8 cellular contexts compared by ENCODE assay signal in genomic region chr6:27178001-27178730, GRCh38.
DNase-seq lines count a peak whose midpoint lies in the region; ATAC-seq and TF ChIP-seq lines count a peak whose summit lies in the region.

No MANE protein-coding gene starts in this region.

- TF ChIP-seq CTCF in AG10803 (conservative IDR thresholded peaks at IDR 0.05; ENCODE audit: low read length) (no peak; the same call in 1 of the 2 replicates), fibroblast of the aortic adventitia (IDR thresholded peaks at IDR 0.05; ENCODE audit: insufficient read depth, low read length) (no peak), nephron progenitor cell (IDR thresholded peaks at IDR 0.05) (no peak)

- peak overlapping the region; percentile 100 for H3K27ac Mint-ChIP-seq in activated T-cell treated with anti-CD3 and anti-CD28 coated beads, Interleukin-2, amount 50 U/mL, for 72 hours
- peak overlapping the region; percentile 97 for H3K27ac Mint-ChIP-seq in nephron progenitor cell

- peaks cover 19% of the 10 kb centered on the region for H3K4me1 Mint-ChIP-seq in activated T-cell treated with anti-CD3 and anti-CD28 coated beads, Interleukin-2, amount 50 U/mL, for 72 hours (ENCODE audit: low read depth)
- peaks cover 25% of the 10 kb centered on the region for H3K4me1 Mint-ChIP-seq in nephron progenitor cell

- DNase-seq in AG10803 (ENCODE audit: low read depth) (peak; percentile 85), NCI-H748 treated with DMSO at 0.1 percent for 48 hours (lab: John Stamatoyannopoulos, UW) (peak; percentile 75), fibroblast of the aortic adventitia (ENCODE audit: low read depth) (peak; percentile 89), nephron progenitor cell (peak; percentile 45), NCI-H1436 treated with DMSO at 0.1 percent for 48 hours (lab: John Stamatoyannopoulos, UW) (no peak)
- DNase-seq in activated T-cell treated with anti-CD3 and anti-CD28 coated beads, Interleukin-2, amount 50 U/mL, for 72 hours = peak; percentile 38 to 41

- ATAC-seq in GM18519 (IDR thresholded peaks at IDR 0.05; ENCODE audit: low FRiP score, unreplicated experiment) (peak; percentile 25), HG03025 (IDR thresholded peaks at IDR 0.05; ENCODE audit: low FRiP score, unreplicated experiment) (peak; percentile 46)
- ATAC-seq in activated T-cell treated with anti-CD3 and anti-CD28 coated beads, Interleukin-2, amount 50 U/mL, for 72 hours (replicated peaks in 1 of 2) = peak; percentile 65

- H3K36me3 Mint-ChIP-seq in activated T-cell treated with anti-CD3 and anti-CD28 coated beads, Interleukin-2, amount 50 U/mL, for 72 hours (ENCODE audit: insufficient read depth in 2 of 2) = no peaks in the 10 kb centered on the region
- H3K36me3 Mint-ChIP-seq in nephron progenitor cell (ENCODE audit: low read depth) = peaks cover 23% of the 10 kb centered on the region

- H3K9me3 Mint-ChIP-seq in activated T-cell treated with anti-CD3 and anti-CD28 coated beads, Interleukin-2, amount 50 U/mL, for 72 hours = no peaks in the 10 kb centered on the region
- peaks cover 27% of the 10 kb centered on the region for H3K9me3 Mint-ChIP-seq in nephron progenitor cell

- peaks cover 20% of the 10 kb centered on the region for H3K27me3 Mint-ChIP-seq in activated T-cell treated with anti-CD3 and anti-CD28 coated beads, Interleukin-2, amount 50 U/mL, for 72 hours (ENCODE audit: low read depth)
- H3K27me3 Mint-ChIP-seq in nephron progenitor cell (ENCODE audit: low read depth, poor library complexity) = peaks cover 4% of the 10 kb centered on the region

- peak overlapping the region; percentile 94 to 97 for H3K4me3 Mint-ChIP-seq in activated T-cell treated with anti-CD3 and anti-CD28 coated beads, Interleukin-2, amount 50 U/mL, for 72 hours
- peak overlapping the region; percentile 98 for H3K4me3 Mint-ChIP-seq in nephron progenitor cell

- peak overlapping the region; percentile 100 for H3K4me3 ChIP-seq in AG10803 (ENCODE audit: low read length)
- H3K4me3 ChIP-seq in fibroblast of the aortic adventitia (ENCODE audit: low read depth, low read length) = peak overlapping the region; percentile 99
